ENCODE assay signal across 10 cellular contexts in genomic region chr1:30102605-30103004, GRCh38.
"Had no signal": no experiment of that assay in that cellular context is flagged by ENCODE, and none has a peak within 500 bp of the region (broad histone marks: within the 10 kb centered on the region; RNA-seq: fewer than 3 reads in every experiment).

No MANE protein-coding gene starts in this region.

- H3K4me3 ChIP-seq: GM23248 had no signal

- H3K9ac ChIP-seq: GM23248, KMS-11 had no signal

- H2AFZ ChIP-seq: GM23248 had no signal

- FAIRE-seq: H54 had no signal

- H3K4me2 ChIP-seq: KMS-11 had no signal

- DNase-seq: GM23248, GOT3, H9, HCEC 1CT, HFFc6, IMR-90, KBM-7 had no signal

- H3K27ac ChIP-seq: GM23248, HL-60, KMS-11 had no signal
